Comparison of ENCODE assay signal across 8 cellular contexts in genomic region chr7:57339198-57339944, GRCh38.
"Had no signal": no experiment of that assay in that cellular context is flagged by ENCODE, and none has a peak within 500 bp of the region (broad histone marks: within the 10 kb centered on the region; RNA-seq: fewer than 3 reads in every experiment).

No MANE protein-coding gene starts in this region.

- H3K9me3 ChIP-seq: HAP-1 had no signal

- H3K4me1 ChIP-seq: HAP-1 had no signal

- H3K27ac ChIP-seq: GM23248 had no signal

- H3K9ac ChIP-seq: GM23248 had no signal

- H3K36me3 ChIP-seq: HAP-1 had no signal

- DNase-seq: GM23248, GOT3, H7, HFFc6, KBM-7 had no signal

- ATAC-seq: HCT116 had no signal

- H2AFZ ChIP-seq: GM23248 had no signal

- H3K4me3 ChIP-seq: GM23248, HAP-1 had no signal

- FAIRE-seq: HTR-8/SVneo had no signal
